Comparison of ENCODE assay signal across 16 cellular contexts in the genomic region with DNA sequence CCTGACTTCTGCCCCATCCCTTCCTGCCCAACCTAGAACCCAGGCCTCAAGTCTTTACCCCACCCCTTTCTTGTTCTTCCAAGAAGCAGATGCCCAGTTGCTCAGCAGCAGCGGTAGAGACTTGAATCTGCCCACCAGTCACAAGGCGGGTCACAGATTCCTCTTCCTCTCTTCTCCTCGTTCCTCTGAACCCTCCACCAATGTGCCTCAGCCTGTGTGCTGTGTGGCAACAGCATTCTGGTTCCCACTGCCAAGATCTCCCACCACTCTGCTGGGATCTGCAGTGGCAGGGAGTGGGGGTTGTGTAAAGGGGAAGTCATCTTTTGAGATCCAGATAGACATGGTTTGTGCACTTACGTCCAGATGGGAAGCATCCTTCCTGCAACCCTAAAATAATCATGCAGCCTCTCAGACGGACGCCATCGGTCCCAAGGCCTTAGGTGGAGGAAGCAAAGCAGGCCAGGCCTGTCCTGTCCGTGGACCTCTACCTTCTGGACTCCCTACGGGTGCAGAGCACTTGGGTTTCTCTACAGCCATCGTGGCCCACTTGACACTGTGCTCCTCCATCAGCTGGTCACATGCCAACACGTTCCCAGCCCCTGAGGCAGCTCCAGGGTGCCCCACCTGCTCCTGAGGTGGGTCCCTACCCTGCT. TPM values are rescaled to one million over a fixed set of nuclear protein-coding genes. Genes with fewer than 3 reads are reported as not detected.
DNase-seq lines count a peak whose midpoint lies in the region; ATAC-seq, FAIRE-seq and TF ChIP-seq lines count a peak whose summit lies in the region.
"Had no signal": no experiment of that assay in that cellular context is flagged by ENCODE, and none has a peak within 500 bp of the region (broad histone marks: within the 10 kb centered on the region; RNA-seq: fewer than 3 reads in every experiment).

No MANE protein-coding gene starts in this region.

- H3K36me3 ChIP-seq in GM12878 (ENCODE audit: control insufficient read depth in 2 of 2, insufficient read depth in 2 of 2, low read length in 1 of 2): peaks cover 0 to 6% of the 10 kb centered on the region in 2 experiments; a peak in 1 of 4 replicates
- no peaks in the 10 kb centered on the region for H3K36me3 ChIP-seq in aorta (ENCODE audit: control insufficient read depth in 1 of 2, insufficient read depth in 2 of 2, low read length in 1 of 2)

- peaks cover 15% of the 10 kb centered on the region for H3K36me3 Mint-ChIP-seq in activated T-cell treated with anti-CD3 and anti-CD28 coated beads, Interleukin-2, amount 50 U/mL, for 24 hours (ENCODE audit: low read depth)
- H3K36me3 Mint-ChIP-seq in nephron (ENCODE audit: low read depth): peaks cover 9% of the 10 kb centered on the region
- H3K36me3 Mint-ChIP-seq: activated naive CD8-positive, alpha-beta T cell treated with anti-CD3 and anti-CD28 coated beads for 36 hours had no signal

- TF ChIP-seq POLR2A in GM12878 (IDR thresholded peaks at IDR 0.05; ENCODE audit: low read depth, low read length): no peak

- FAIRE-seq in GM12878 (lab: Jason Lieb, UNC): no peak

- H3K4me3 Mint-ChIP-seq in activated T-cell treated with anti-CD3 and anti-CD28 coated beads, Interleukin-2, amount 50 U/mL, for 24 hours: no peak overlapping the region
- H3K4me3 Mint-ChIP-seq in nephron: peak overlapping the region in 2 of 3 experiments; percentile 26 to 61
- H3K4me3 Mint-ChIP-seq: activated CD4-positive, alpha-beta T cell treated with anti-CD3 and anti-CD28 coated beads, Interleukin-2, amount 10 ng/mL, durations not matched to agents 7 days and 5 days; activated naive CD8-positive, alpha-beta T cell treated with anti-CD3 and anti-CD28 coated beads for 36 hours had no signal

- no peak overlapping the region for H3K27ac ChIP-seq in GM12878 (ENCODE audit: control insufficient read depth, insufficient read depth)
- peak overlapping the region; percentile 18 to 56 for H3K27ac ChIP-seq in aorta (ENCODE audit: low read depth in 1 of 2, low read length in 2 of 2)
- H3K27ac ChIP-seq: thyroid gland had no signal

- no peak for DNase-seq in activated T-cell treated with anti-CD3 and anti-CD28 coated beads, Interleukin-2, amount 50 U/mL, for 24 hours
- no peak for DNase-seq in activated T-cell treated with anti-CD3 and anti-CD28 coated beads for 4 hours
- DNase-seq in GM12878 (ENCODE audit: low read depth, low spot score): no peak
- DNase-seq in aorta: no peak
- DNase-seq in NCI-H1092 treated with DMSO at 0.1 percent for 48 hours (lab: John Stamatoyannopoulos, UW): no peak
- no peak for DNase-seq in HUDEP-2 (lab: John Stamatoyannopoulos, UW; ENCODE audit: unreplicated experiment in 76 of 76)
- no peak for DNase-seq in inferior parietal cortex (ENCODE audit: extremely low spot score)
- DNase-seq: activated CD4-positive, alpha-beta T cell treated with anti-CD3 and anti-CD28 coated beads, Interleukin-2, amount 10 ng/mL, durations not matched to agents 7 days and 5 days; activated naive CD8-positive, alpha-beta T cell treated with anti-CD3 and anti-CD28 coated beads for 36 hours; effector memory CD4-positive, alpha-beta T cell; left cardiac atrium; NCI-H146; NCI-H345; thyroid gland had no signal

- RAD21 ChIA-PET in GM12878 (lab: Charles Lee; ENCODE audit: unreplicated experiment): no interaction called here

- TF ChIP-seq RAD21 in GM12878 (IDR thresholded peaks at IDR 0.05; ENCODE audit: insufficient read depth, low read depth, low read length): no peak

- H3K27me3 Mint-ChIP-seq in activated T-cell treated with anti-CD3 and anti-CD28 coated beads, Interleukin-2, amount 50 U/mL, for 24 hours: no peaks in the 10 kb centered on the region
- no peaks in the 10 kb centered on the region for H3K27me3 Mint-ChIP-seq in nephron (ENCODE audit: low read depth)
- H3K27me3 Mint-ChIP-seq: activated naive CD8-positive, alpha-beta T cell treated with anti-CD3 and anti-CD28 coated beads for 36 hours had no signal

- H3K4me1 Mint-ChIP-seq in activated T-cell treated with anti-CD3 and anti-CD28 coated beads, Interleukin-2, amount 50 U/mL, for 24 hours (ENCODE audit: low read depth): no peaks in the 10 kb centered on the region
- H3K4me1 Mint-ChIP-seq in nephron: peaks cover 43% of the 10 kb centered on the region
- H3K4me1 Mint-ChIP-seq: activated naive CD8-positive, alpha-beta T cell treated with anti-CD3 and anti-CD28 coated beads for 36 hours had no signal

- no peaks in the 10 kb centered on the region for H4K20me1 ChIP-seq in GM12878 (ENCODE audit: control insufficient read depth, insufficient read depth)

- H3K27ac Mint-ChIP-seq in activated T-cell treated with anti-CD3 and anti-CD28 coated beads, Interleukin-2, amount 50 U/mL, for 24 hours: peak overlapping the region; percentile 12
- H3K27ac Mint-ChIP-seq in nephron: peak overlapping the region in 2 of 3 experiments; percentile 53 to 68
- H3K27ac Mint-ChIP-seq: activated CD4-positive, alpha-beta T cell treated with anti-CD3 and anti-CD28 coated beads, Interleukin-2, amount 10 ng/mL, durations not matched to agents 7 days and 5 days; activated naive CD8-positive, alpha-beta T cell treated with anti-CD3 and anti-CD28 coated beads for 36 hours had no signal

- CTCF ChIA-PET in GM12878 (lab: Yijun Ruan, JAX): interaction anchor here (1.1 kb wide), 1 partner anchor 237 kb away, joined by 4 read pairs; no protein-coding TSS in a partner anchor

- WGBS in GM12878 (ENCODE audit: insufficient coverage, insufficient replicate concordance, low lambda C conversion rate, missing lambda C conversion rate): 85% methylated on average over 11 of the region's 11 CpGs
- WGBS in aorta, 2 donors: 81 to 83% methylated on average over 11 of the region's 11 CpGs

- intact Hi-C loops in GM12878 (cut with micrococcal nuclease; ENCODE audit: unreplicated experiment) (no loop called here), aorta (cut with DNase I) (loop anchor here (5.0 to 10.0 kb wide), 3 partner anchors 179 to 497 kb away; a partner anchor contains a TSS)

- no peaks in the 10 kb centered on the region for H3K27me3 ChIP-seq in GM12878 (replicated peaks in 1 of 2; ENCODE audit: control insufficient read depth in 2 of 2, insufficient read depth in 2 of 2, low read length in 1 of 2)
- no peaks in the 10 kb centered on the region for H3K27me3 ChIP-seq in aorta (ENCODE audit: control insufficient read depth in 1 of 2, insufficient read depth in 2 of 2, low read length in 1 of 2)
- H3K27me3 ChIP-seq: thyroid gland had no signal

- no peak overlapping the region for H2AFZ ChIP-seq in GM12878 (ENCODE audit: control insufficient read depth, low read depth, low read length)

- H3K4me1 ChIP-seq in GM12878 (ENCODE audit: control insufficient read depth, insufficient read depth, low read length): no peaks in the 10 kb centered on the region
- H3K4me1 ChIP-seq in aorta (ENCODE audit: control insufficient read depth in 1 of 2, insufficient read depth in 2 of 2, low read length in 2 of 2): peaks cover 0 to 5% of the 10 kb centered on the region in 2 donors
- H3K4me1 ChIP-seq: thyroid gland had no signal

- H3K9me3 Mint-ChIP-seq in activated T-cell treated with anti-CD3 and anti-CD28 coated beads, Interleukin-2, amount 50 U/mL, for 24 hours: no peaks in the 10 kb centered on the region
- no peaks in the 10 kb centered on the region for H3K9me3 Mint-ChIP-seq in nephron
- H3K9me3 Mint-ChIP-seq: activated CD4-positive, alpha-beta T cell treated with anti-CD3 and anti-CD28 coated beads, Interleukin-2, amount 10 ng/mL, durations not matched to agents 7 days and 5 days; activated naive CD8-positive, alpha-beta T cell treated with anti-CD3 and anti-CD28 coated beads for 36 hours had no signal

- H3K4me3 ChIP-seq in GM12878 (no peak overlapping the region), aorta (ENCODE audit: low read length in 2 of 2) (no peak overlapping the region)
- H3K4me3 ChIP-seq: skin epidermis, thyroid gland had no signal

- SMC1A ChIA-PET in GM12878 (lab: Charles Lee; ENCODE audit: uncharacterized antibody, unreplicated experiment): interaction anchor here (0.6 kb wide), 1 partner anchor 333 kb away, joined by 3 read pairs; no protein-coding TSS in a partner anchor

- TF ChIP-seq EP300 in GM12878 (IDR thresholded peaks at IDR 0.05; ENCODE audit: borderline replicate concordance in 1 of 2, control insufficient read depth in 1 of 2, low read depth in 2 of 2, low read length in 2 of 2): no peak

- POLR2A ChIA-PET in GM12878 (lab: Charles Lee): no interaction called here

- no peak for TF ChIP-seq CTCF in GM12878 (IDR thresholded peaks at IDR 0.05 in 2 of 3, conservative IDR thresholded peaks at IDR 0.05 in 1 of 3; ENCODE audit: control insufficient read depth in 2 of 3, extremely low read depth in 1 of 3, insufficient read depth in 1 of 3, low read depth in 3 of 3, low read length in 3 of 3)
- no peak for TF ChIP-seq CTCF in nephron (IDR thresholded peaks at IDR 0.05; ENCODE audit: unreplicated experiment in 3 of 3)

- no peak overlapping the region for H3K9ac ChIP-seq in GM12878 (ENCODE audit: control insufficient read depth, insufficient read depth, low read length)

- TSS peak; percentile 50 for BruUV-seq in GM12878 (replicated peaks; lab: Mats Ljungman, UMichigan)

- no peaks in the 10 kb centered on the region for H3K79me2 ChIP-seq in GM12878 (ENCODE audit: control insufficient read depth, insufficient read depth, low read length)

- H3K9me3 ChIP-seq in GM12878 (replicated peaks; ENCODE audit: control insufficient read depth, insufficient read depth, low read length) (no peaks in the 10 kb centered on the region), aorta (ENCODE audit: control insufficient read depth, low read length) (no peaks in the 10 kb centered on the region)
- H3K9me3 ChIP-seq: thyroid gland had no signal

- in situ Hi-C loops in GM12878 (cut with MboI): no loop called here

- no peak for ATAC-seq in GM12878
- no peak for ATAC-seq in aorta (ENCODE audit: low FRiP score)
- ATAC-seq: left cardiac atrium had no signal

- H3K4me2 ChIP-seq in GM12878 (ENCODE audit: control insufficient read depth, insufficient read depth): no peak overlapping the region

RNA-seq across cellular contexts. Expression of a gene that starts 7.7 kb away (rescaled TPM):
- 3.8 and 5.7 TPM in 2 replicates for total RNA-seq in GM12878 (2013; cell fraction: nucleolus; rRNA removed)
- total RNA-seq in GM12878 (2014; rRNA removed) (61.5 and 64.4 TPM in 2 replicates), GM12878 (2014; rRNA removed; fragmentation: Illumina TruSeq; extraction: Trizol) (89.2 and 92.8 TPM in 2 replicates), GM12878 (2021) (61.1 and 67.2 TPM in 2 replicates), aorta (10 to 100 TPM; 16.7 to 31.2 TPM)
- polyA plus RNA-seq in GM12878 (2011; ENCODE audit: low read depth): 96.8 TPM
- polyA plus RNA-seq in GM12878 (2011; rRNA removed) (121 and 139 TPM in 2 replicates), GM12878 (2014; fragmentation: Illumina TruSeq; extraction: Trizol) (76.4 and 93.7 TPM in 2 replicates), GM12878 (2014; fragmentation: Nextera tagmentation; extraction: Ambion mirVana) (100 to 1,000 TPM; 326 to 331 TPM), GM12878 (2014; rRNA removed) (83.3 and 97.2 TPM in 2 replicates), GM12878 (2016; fragmentation: Nextera tagmentation; extraction: Ambion mirVana) (100 to 1,000 TPM; 183 TPM), aorta (10 to 100 TPM; 28.2 to 30.4 TPM)
- polyA plus RNA-seq in GM12878 (2011; cell fraction: cytosol; rRNA removed): 83.6 and 127 TPM in 2 replicates
- polyA plus RNA-seq in GM12878 (2011; cell fraction: nucleus; rRNA removed): 62.9 and 70.5 TPM in 2 replicates
- 56.1 and 57.3 TPM in 2 replicates for polyA plus RNA-seq in GM12878 (2012)
- polyA minus RNA-seq in GM12878 (2011; rRNA and poly(A)+ RNA removed): 40.9 and 57.4 TPM in 2 replicates
- 11.9 and 21.1 TPM in 2 replicates for polyA minus RNA-seq in GM12878 (2011; cell fraction: cytosol; rRNA and poly(A)+ RNA removed)
- 7.1 and 13.2 TPM in 2 replicates for polyA minus RNA-seq in GM12878 (2011; cell fraction: nucleus; rRNA and poly(A)+ RNA removed)

RNA-seq across cellular contexts. Expression of a gene that starts 32.1 kb away (rescaled TPM):
- 109 and 116 TPM in 2 replicates for total RNA-seq in GM12878 (2013; cell fraction: nucleolus; rRNA removed)
- total RNA-seq in GM12878 (2014; rRNA removed): 138 and 143 TPM in 2 replicates
- 145 and 150 TPM in 2 replicates for total RNA-seq in GM12878 (2014; rRNA removed; fragmentation: Illumina TruSeq; extraction: Trizol)
- total RNA-seq in GM12878 (2021): 152 and 163 TPM in 2 replicates
- 386 TPM for polyA plus RNA-seq in GM12878 (2011; ENCODE audit: low read depth)
- 448 and 499 TPM in 2 replicates for polyA plus RNA-seq in GM12878 (2011; rRNA removed)
- polyA plus RNA-seq in GM12878 (2011; cell fraction: cytosol; rRNA removed): 209 and 232 TPM in 2 replicates
- 138 and 238 TPM in 2 replicates for polyA plus RNA-seq in GM12878 (2011; cell fraction: nucleus; rRNA removed)
- polyA plus RNA-seq in GM12878 (2012): 225 and 685 TPM in 2 replicates
- polyA plus RNA-seq in GM12878 (2014; fragmentation: Illumina TruSeq; extraction: Trizol): 219 and 238 TPM in 2 replicates
- polyA plus RNA-seq in GM12878 (2014; fragmentation: Nextera tagmentation; extraction: Ambion mirVana): 100 to 1,000 TPM; 627 to 787 TPM
- 149 and 178 TPM in 2 replicates for polyA plus RNA-seq in GM12878 (2014; rRNA removed)
- 100 to 1,000 TPM; 393 to 410 TPM for polyA plus RNA-seq in GM12878 (2016; fragmentation: Nextera tagmentation; extraction: Ambion mirVana)
- 185 and 211 TPM in 2 replicates for polyA minus RNA-seq in GM12878 (2011; rRNA and poly(A)+ RNA removed)
- 41.8 and 51.5 TPM in 2 replicates for polyA minus RNA-seq in GM12878 (2011; cell fraction: cytosol; rRNA and poly(A)+ RNA removed)
- 30.3 and 51.4 TPM in 2 replicates for polyA minus RNA-seq in GM12878 (2011; cell fraction: nucleus; rRNA and poly(A)+ RNA removed)
- 100 to 1,000 TPM; 183 to 192 TPM for total RNA-seq in aorta
- 100 to 1,000 TPM; 244 to 268 TPM for polyA plus RNA-seq in aorta
